ENCODE assay signal across 8 cellular contexts in genomic region chr1:63124666-63125191, GRCh38.
A peak's percentile ranks its signal among the peaks of the same experiment; 100 is the strongest.
DNase-seq lines count a peak whose midpoint lies in the region; ATAC-seq and TF ChIP-seq lines count a peak whose summit lies in the region.

No MANE protein-coding gene starts in this region.

- H3K23ac ChIP-seq in IMR-90 (ENCODE audit: low read depth, low read length) = no peak overlapping the region

- WGBS in IMR-90 (ENCODE audit: extremely low coverage in 2 of 2, insufficient read length in 1 of 2), 2 experiments = no CpG with 5 or more reads among the region's 3 CpGs
- WGBS in suprapubic skin = 52% methylated on average over 3 of the region's 3 CpGs

- H3K18ac ChIP-seq in IMR-90 (ENCODE audit: low read depth, low read length) = no peak overlapping the region

- H3K4me1 ChIP-seq in IMR-90 (ENCODE audit: control insufficient read depth, insufficient read depth, low read length) = no peaks in the 10 kb centered on the region
- no peaks in the 10 kb centered on the region for H3K4me1 ChIP-seq in suprapubic skin

- H2AFZ ChIP-seq in IMR-90 (replicated peaks; ENCODE audit: low read length, poor library complexity) = no peak overlapping the region

- no peak overlapping the region for H3K4me2 ChIP-seq in IMR-90 (ENCODE audit: low read depth, low read length)

- no peak for TF ChIP-seq RAD21 in IMR-90 (IDR thresholded peaks at IDR 0.05; ENCODE audit: low read length)

- H3K4ac ChIP-seq in IMR-90 (ENCODE audit: low read depth, low read length) = no peak overlapping the region

- no peak overlapping the region for H2BK5ac ChIP-seq in IMR-90 (ENCODE audit: low read depth, low read length, poor library complexity, severe bottlenecking)

- POLR2A ChIA-PET in IMR-90 (lab: Charles Lee; ENCODE audit: unreplicated experiment) = no interaction called here

- no peak overlapping the region for H3K27ac ChIP-seq in IMR-90 (ENCODE audit: insufficient read depth, low read length)
- H3K27ac ChIP-seq in suprapubic skin = no peak overlapping the region

- no peak overlapping the region for H2BK20ac ChIP-seq in IMR-90 (ENCODE audit: low read depth, low read length)

- no peaks in the 10 kb centered on the region for H3K9me1 ChIP-seq in IMR-90 (ENCODE audit: insufficient read depth, low read length)

- H4K20me1 ChIP-seq in IMR-90 (ENCODE audit: insufficient read depth, low read length) = no peaks in the 10 kb centered on the region

- H3K4me3 ChIP-seq in IMR-90 (ENCODE audit: insufficient read depth, low read depth, low read length) (no peak overlapping the region), fibroblast of the aortic adventitia (ENCODE audit: low read depth, low read length) (peak overlapping the region; percentile 20), suprapubic skin (no peak overlapping the region)

- no peaks in the 10 kb centered on the region for H3K36me3 ChIP-seq in IMR-90 (ENCODE audit: control insufficient read depth, insufficient read depth, low read length)
- no peaks in the 10 kb centered on the region for H3K36me3 ChIP-seq in suprapubic skin

- H2AK5ac ChIP-seq in IMR-90 (ENCODE audit: low read depth, low read length) = no peak overlapping the region

- no peak overlapping the region for H2BK15ac ChIP-seq in IMR-90 (ENCODE audit: low read depth, low read length)

- no peak overlapping the region for H4K91ac ChIP-seq in IMR-90 (ENCODE audit: insufficient read depth, low read depth, low read length)

- no peak overlapping the region for H4K8ac ChIP-seq in IMR-90 (ENCODE audit: low read depth in 2 of 2, low read length in 2 of 2)

- DNase-seq in Caki2 (ENCODE audit: low read depth) = peak; percentile 61
- DNase-seq in IMR-90 = peak; percentile 70
- peak; percentile 86 for DNase-seq in fibroblast of the aortic adventitia (ENCODE audit: low read depth)
- DNase-seq in activated naive CD4-positive, alpha-beta T cell (lab: John Stamatoyannopoulos, UW) = no peak
- no peak for DNase-seq in ureter (ENCODE audit: low spot score)
- no peak for DNase-seq in NCI-H345 treated with DMSO at 0.1 percent for 48 hours (lab: John Stamatoyannopoulos, UW; ENCODE audit: unreplicated experiment)
- no peak for DNase-seq in suprapubic skin (ENCODE audit: low spot score in 2 of 2)

- dilution Hi-C loops in IMR-90 (cut with HindIII; ENCODE audit: low sequenced_read_pairs, unreplicated experiment) = no loop called here

- no peak overlapping the region for H3K56ac ChIP-seq in IMR-90 (ENCODE audit: extremely low read depth, insufficient read depth, low read length)

- peaks cover 2% of the 10 kb centered on the region; the same call in 1 of the 2 replicates for H3K27me3 ChIP-seq in IMR-90 (ENCODE audit: control insufficient read depth, insufficient read depth, low read length)
- no peaks in the 10 kb centered on the region for H3K27me3 ChIP-seq in suprapubic skin

- no peak for TF ChIP-seq EP300 in suprapubic skin (IDR thresholded peaks at IDR 0.05)

- intact Hi-C loops in IMR-90 (cut with micrococcal nuclease) = no loop called here

- H4K5ac ChIP-seq in IMR-90 (ENCODE audit: low read depth, low read length) = no peak overlapping the region

- CTCF ChIA-PET in IMR-90 (lab: Yijun Ruan, JAX) = interaction anchor here (0.6 kb wide), 1 partner anchor 114 kb away, joined by 3 read pairs; no protein-coding TSS in a partner anchor

- ATAC-seq in GM21576 (IDR thresholded peaks at IDR 0.05; ENCODE audit: unreplicated experiment) (peak; percentile 82), IMR-90 (ENCODE audit: low read depth) (peak; percentile 72)

- H2BK120ac ChIP-seq in IMR-90 (ENCODE audit: low read depth, low read length) = no peak overlapping the region

- no peak for TF ChIP-seq POLR2A in IMR-90 (IDR thresholded peaks at IDR 0.05; ENCODE audit: low read depth, low read length)
- TF ChIP-seq POLR2A in suprapubic skin (IDR thresholded peaks at IDR 0.05) = no peak

- no TSS peak for BruUV-seq in IMR-90 (replicated peaks; lab: Mats Ljungman, UMichigan)

- H3K9me3 ChIP-seq in IMR-90 (ENCODE audit: control insufficient read depth, insufficient read depth, low read length) (no peaks in the 10 kb centered on the region), suprapubic skin (no peaks in the 10 kb centered on the region)

- no peaks in the 10 kb centered on the region for H3K79me1 ChIP-seq in IMR-90 (ENCODE audit: low read depth in 1 of 2, low read length in 2 of 2)

- no peak overlapping the region for H3K9ac ChIP-seq in IMR-90 (ENCODE audit: low read depth, low read length)

- TF ChIP-seq CTCF in IMR-90 (conservative IDR thresholded peaks at IDR 0.05; ENCODE audit: low read depth, low read length) = no peak
- TF ChIP-seq CTCF in fibroblast of the aortic adventitia (IDR thresholded peaks at IDR 0.05; ENCODE audit: insufficient read depth, low read length) = no peak
- no peak for TF ChIP-seq CTCF in suprapubic skin (IDR thresholded peaks at IDR 0.05)

- in situ Hi-C loops in Caki2 (cut with HindIII; ENCODE audit: low pct_unique_long_range_greater_than_20kb, low sequenced_read_pairs) = no loop called here
- in situ Hi-C loops in IMR-90 (cut with MboI; ENCODE audit: low sequenced_read_pairs) = no loop called here

- H2AK9ac ChIP-seq in IMR-90 (replicated peaks; ENCODE audit: low read depth, low read length, poor library complexity) = no peak overlapping the region

- H3K14ac ChIP-seq in IMR-90 (replicated peaks; ENCODE audit: low read depth, low read length) = no peak overlapping the region

TF ChIP-seq in IMR-90, 13 proteins besides CTCF, POLR2A, EP300 and RAD21:
- TF ChIP-seq MAFK (IDR thresholded peaks at IDR 0.05; ENCODE audit: low read depth, low read length) (no peak), BHLHE40 (IDR thresholded peaks at IDR 0.05; ENCODE audit: low read depth, low read length) (no peak), SMC3 (IDR thresholded peaks at IDR 0.05; ENCODE audit: low read depth, low read length) (no peak), CHD1 (IDR thresholded peaks at IDR 0.05; ENCODE audit: low read depth, low read length) (no peak), CEBPB (IDR thresholded peaks at IDR 0.05; ENCODE audit: low read depth, low read length) (no peak), RFX5 (IDR thresholded peaks at IDR 0.05; ENCODE audit: low read depth, low read length) (no peak), MXI1 (IDR thresholded peaks at IDR 0.05; ENCODE audit: borderline replicate concordance, low read depth, low read length) (no peak), FOS (IDR thresholded peaks at IDR 0.05; ENCODE audit: low read depth, low read length) (no peak; the same call in 1 of the 2 replicates), NFE2L2 (IDR thresholded peaks at IDR 0.05; ENCODE audit: low read depth, low read length) (no peak), RCOR1 (IDR thresholded peaks at IDR 0.05; ENCODE audit: insufficient replicate concordance, low read length) (no peak), ELK1 (IDR thresholded peaks at IDR 0.05; ENCODE audit: borderline replicate concordance, low read depth, low read length) (no peak), MAZ (IDR thresholded peaks at IDR 0.05; ENCODE audit: borderline replicate concordance, low read depth, low read length) (no peak)
- TF ChIP-seq, protein P1, sequence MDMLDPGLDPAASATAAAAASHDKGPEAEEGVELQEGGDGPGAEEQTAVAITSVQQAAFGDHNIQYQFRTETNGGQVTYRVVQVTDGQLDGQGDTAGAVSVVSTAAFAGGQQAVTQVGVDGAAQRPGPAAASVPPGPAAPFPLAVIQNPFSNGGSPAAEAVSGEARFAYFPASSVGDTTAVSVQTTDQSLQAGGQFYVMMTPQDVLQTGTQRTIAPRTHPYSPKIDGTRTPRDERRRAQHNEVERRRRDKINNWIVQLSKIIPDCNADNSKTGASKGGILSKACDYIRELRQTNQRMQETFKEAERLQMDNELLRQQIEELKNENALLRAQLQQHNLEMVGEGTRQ (IDR thresholded peaks at IDR 0.05; ENCODE audit: low read depth, low read length) = no peak

Comparison
In these comparisons a context has a peak if more than half of its experiments do, and no peak if none do; other contexts are left out.
1. DNase-seq: peak in Caki2 (single experiment), IMR-90 (single experiment) and fibroblast of the aortic adventitia (single experiment); none in activated naive CD4-positive, alpha-beta T cell (0 of 4), ureter (single experiment), NCI-H345 treated with DMSO at 0.1 percent for 48 hours (single experiment) and suprapubic skin (0 of 2).